Comparison of ENCODE assay signal across 8 cellular contexts in genomic region chr10:42866115-42866995, GRCh38.
DNase-seq lines count a peak whose midpoint lies in the region; ATAC-seq and TF ChIP-seq lines count a peak whose summit lies in the region.

No MANE protein-coding gene starts in this region.

- H3K4me1 Mint-ChIP-seq in glutamatergic neuron (ENCODE audit: low read depth, unreplicated experiment), result peaks cover 9% of the 10 kb centered on the region

- POLR2A ChIA-PET in OCI-LY7 (lab: Charles Lee), result no interaction called here

- peak; percentile 54 for ATAC-seq in HG03066 (IDR thresholded peaks at IDR 0.05; ENCODE audit: low read depth, unreplicated experiment)

- peak overlapping the region; percentile 54; the same call in 1 of the 2 replicates for H2AFZ ChIP-seq in OCI-LY7 (ENCODE audit: low read length)
- peak overlapping the region; percentile 51 for H2AFZ ChIP-seq in osteoblast (ENCODE audit: low read length)

- BruUV-seq in OCI-LY7 (replicated peaks; lab: Mats Ljungman, UMichigan), result no TSS peak

- H3K27me3 Mint-ChIP-seq in glutamatergic neuron (ENCODE audit: unreplicated experiment), result peaks cover 13% of the 10 kb centered on the region

- H3K27ac Mint-ChIP-seq in glutamatergic neuron (ENCODE audit: unreplicated experiment), result no peak overlapping the region

- no peaks in the 10 kb centered on the region for H3K9me2 ChIP-seq in OCI-LY7 (ENCODE audit: insufficient read depth, low read length)

- no peaks in the 10 kb centered on the region for H3K36me3 ChIP-seq in OCI-LY7 (ENCODE audit: insufficient read depth, low read length)
- H3K36me3 ChIP-seq in osteoblast (ENCODE audit: insufficient read depth, low read length), result no peaks in the 10 kb centered on the region

- no peaks in the 10 kb centered on the region for H4K20me1 ChIP-seq in OCI-LY7 (ENCODE audit: insufficient read depth, low read length)
- H4K20me1 ChIP-seq in osteoblast (ENCODE audit: insufficient read depth, low read length), result no peaks in the 10 kb centered on the region

- H3K9me3 Mint-ChIP-seq in glutamatergic neuron (ENCODE audit: unreplicated experiment), result peaks cover 10% of the 10 kb centered on the region

- intact Hi-C loops in OCI-LY7 (cut with micrococcal nuclease; ENCODE audit: unreplicated experiment), result loop anchor here (1.0 to 5.0 kb wide), 4 partner anchors 226 to 596 kb away; no protein-coding TSS in a partner anchor

- peaks cover 14% of the 10 kb centered on the region for H3K27me3 ChIP-seq in osteoblast (ENCODE audit: insufficient read depth, low read length)

- H3K27ac ChIP-seq in OCI-LY7 (ENCODE audit: low read depth, low read length, poor library complexity, severe bottlenecking), result no peak overlapping the region
- no peak overlapping the region for H3K27ac ChIP-seq in osteoblast (ENCODE audit: low read depth, low read length)

- H3K36me3 Mint-ChIP-seq in glutamatergic neuron (ENCODE audit: unreplicated experiment), result no peaks in the 10 kb centered on the region

- H3K9me3 ChIP-seq in OCI-LY7 (ENCODE audit: low read length) (no peaks in the 10 kb centered on the region), osteoblast (ENCODE audit: low read depth, low read length) (no peaks in the 10 kb centered on the region)

- peaks cover 4% of the 10 kb centered on the region for H3K4me1 ChIP-seq in OCI-LY7 (ENCODE audit: insufficient read depth, low read length, poor library complexity, severe bottlenecking)
- no peaks in the 10 kb centered on the region for H3K4me1 ChIP-seq in osteoblast (ENCODE audit: insufficient read depth, low read length)

- H3K79me2 ChIP-seq in OCI-LY7 (ENCODE audit: insufficient read depth, low read depth, low read length) (no peaks in the 10 kb centered on the region), osteoblast (ENCODE audit: insufficient read depth, low read length) (no peaks in the 10 kb centered on the region)

- H3K4me3 Mint-ChIP-seq in glutamatergic neuron (ENCODE audit: unreplicated experiment), result peak overlapping the region; percentile 70

- CTCF ChIA-PET in OCI-LY7 (lab: Charles Lee; ENCODE audit: unreplicated experiment), result no interaction called here

- peak; percentile 32 for DNase-seq in NCI-H1436 (lab: John Stamatoyannopoulos, UW)
- DNase-seq in NCI-H1436 treated with DMSO at 0.1 percent for 48 hours (lab: John Stamatoyannopoulos, UW), result no peak
- peak; percentile 66 for DNase-seq in OCI-LY7 (ENCODE audit: low spot score)
- peak; percentile 51 for DNase-seq in activated naive CD4-positive, alpha-beta T cell treated with anti-CD3 and anti-CD28 coated beads, Interleukin-2, amount 50 U/mL, for 16 hours
- peak; percentile 90 for DNase-seq in glutamatergic neuron
- peak; percentile 97 for DNase-seq in osteoblast (ENCODE audit: insufficient read length, low spot score, missing footprints)
- DNase-seq in ureter (ENCODE audit: low spot score), result peak; percentile 81

- H3K4me2 ChIP-seq in OCI-LY7 (ENCODE audit: low read length) (0 out of 2 replicates have a peak overlapping the region, but pooled peaks have one; percentile 16), osteoblast (ENCODE audit: insufficient read depth, low read length) (peak overlapping the region; percentile 63)

- TF ChIP-seq CTCF in OCI-LY7 (conservative IDR thresholded peaks at IDR 0.05; ENCODE audit: low read length) (peak; percentile 74), glutamatergic neuron (IDR thresholded peaks at IDR 0.05; ENCODE audit: partially characterized antibody, unreplicated experiment) (peak; percentile 77), osteoblast (IDR thresholded peaks at IDR 0.05; ENCODE audit: extremely low read depth, low read depth, low read length) (peak; percentile 50)

- H3K4me3 ChIP-seq in OCI-LY7 (ENCODE audit: low read depth, low read length, poor library complexity, severe bottlenecking), result no peak overlapping the region
- H3K4me3 ChIP-seq in osteoblast (ENCODE audit: insufficient read depth, low read length), result peak overlapping the region; percentile 33
